In genomic region chr5:172455511-172456061, GRCh38 we compare ENCODE assay signal across 10 cellular contexts. TPM values are rescaled to one million over a fixed set of nuclear protein-coding genes. Genes with fewer than 3 reads are reported as not detected.
DNase-seq lines count a peak whose midpoint lies in the region; ATAC-seq, FAIRE-seq and TF ChIP-seq lines count a peak whose summit lies in the region.
"Had no signal": no experiment of that assay in that cellular context is flagged by ENCODE, and none has a peak within 500 bp of the region (broad histone marks: within the 10 kb centered on the region; RNA-seq: fewer than 3 reads in every experiment).

No MANE protein-coding gene starts in this region.

- H3K4me3 Mint-ChIP-seq in HFFc6 (peak overlapping the region; percentile 93; the same call in 1 of the 2 replicates), astrocyte (ENCODE audit: unreplicated experiment) (peak overlapping the region; percentile 90), immature natural killer cell (peak overlapping the region in 3 of 5 donors; percentile 83 to 91 (median 86))

- peak; percentile 58 for FAIRE-seq in astrocyte (lab: Jason Lieb, UNC)

- H3K9ac ChIP-seq in astrocyte (ENCODE audit: low read length) = no peak overlapping the region
- H3K9ac ChIP-seq: KMS-11 had no signal

- peaks cover 2% of the 10 kb centered on the region for H3K27me3 ChIP-seq in astrocyte (ENCODE audit: insufficient read depth, low read length)
- no peaks in the 10 kb centered on the region for H3K27me3 ChIP-seq in tibial artery

- H3K4me2 ChIP-seq in astrocyte (ENCODE audit: low read length) = peak overlapping the region; percentile 72

- H3K9me3 ChIP-seq in astrocyte (ENCODE audit: insufficient read depth, low read depth, low read length) (no peaks in the 10 kb centered on the region), tibial artery (no peaks in the 10 kb centered on the region)

- H3K4me3 ChIP-seq in astrocyte (ENCODE audit: insufficient read depth, low read depth, low read length) = no peak overlapping the region
- peak overlapping the region in 1 of 2 donors; percentile 97 for H3K4me3 ChIP-seq in tibial artery

- ATAC-seq in stimulated activated naive CD8-positive, alpha-beta T cell treated with anti-CD3 and anti-CD28 coated beads, Interleukin-15, Interleukin-2, amounts not matched to agents 100 U/mL and 50 U/mL, for 24 hours = no peak

- H3K4me1 Mint-ChIP-seq in HFFc6 (ENCODE audit: low read depth) (peaks cover 58% of the 10 kb centered on the region), astrocyte (ENCODE audit: low read depth, unreplicated experiment) (peaks cover 18% of the 10 kb centered on the region), immature natural killer cell (peaks cover 10 to 19% of the 10 kb centered on the region in 2 donors)

- TF ChIP-seq CTCF in HFFc6 (IDR thresholded peaks at IDR 0.05) (no peak), astrocyte (IDR thresholded peaks at IDR 0.05; ENCODE audit: insufficient read depth, low read depth, low read length) (no peak), tibial artery (IDR thresholded peaks at IDR 0.05) (no peak)

- no peak for DNase-seq in HFFc6
- peak; percentile 67 for DNase-seq in astrocyte (ENCODE audit: low read depth)
- DNase-seq in immature natural killer cell = no peak
- peak; percentile 65 to 83 for DNase-seq in tibial artery
- no peak for DNase-seq in SK-N-DZ (ENCODE audit: low spot score)
- DNase-seq in stimulated activated naive CD8-positive, alpha-beta T cell treated with anti-CD3 and anti-CD28 coated beads, Interleukin-15, Interleukin-2, amounts not matched to agents 100 U/mL and 50 U/mL, for 24 hours = no peak
- no peak for DNase-seq in putamen (ENCODE audit: low spot score)
- DNase-seq: activated CD4-positive, CD25-positive, alpha-beta regulatory T cell; stimulated activated CD4-positive, alpha-beta T cell treated with anti-CD3 and anti-CD28 coated beads, Interleukin-4, amount 100 ng/mL, for 4 hours had no signal

- H3K9me3 Mint-ChIP-seq in HFFc6 (no peaks in the 10 kb centered on the region), astrocyte (ENCODE audit: unreplicated experiment) (peaks cover 2% of the 10 kb centered on the region), immature natural killer cell (no peaks in the 10 kb centered on the region)

- H3K27me3 Mint-ChIP-seq in HFFc6 (ENCODE audit: insufficient read depth) (peaks cover 1% of the 10 kb centered on the region; the same call in 1 of the 2 replicates), astrocyte (ENCODE audit: low read depth, unreplicated experiment) (peaks cover 14% of the 10 kb centered on the region), immature natural killer cell (ENCODE audit: low read depth in 3 of 3) (peaks cover 7 to 19% (median 12%) of the 10 kb centered on the region in 3 donors)

- peak overlapping the region; percentile 61 for H2AFZ ChIP-seq in astrocyte (ENCODE audit: low read depth, low read length)

- peaks cover 28% of the 10 kb centered on the region for H3K79me2 ChIP-seq in astrocyte (ENCODE audit: insufficient read depth, low read length)

- intact Hi-C loops in tibial artery (cut with DNase I; ENCODE audit: low total_unique reads) = no loop called here

- H3K4me1 ChIP-seq in astrocyte (ENCODE audit: insufficient read depth, low read length) = peaks cover 40% of the 10 kb centered on the region
- H3K4me1 ChIP-seq in tibial artery = peaks cover 0 to 47% (median 35%) of the 10 kb centered on the region in 4 donors

- peaks cover 17% of the 10 kb centered on the region for H4K20me1 ChIP-seq in astrocyte (ENCODE audit: insufficient read depth, low read length)

- H3K27ac Mint-ChIP-seq in HFFc6 (peak overlapping the region; percentile 91; the same call in 1 of the 2 replicates), astrocyte (ENCODE audit: unreplicated experiment) (peak overlapping the region; percentile 72), immature natural killer cell (no peak overlapping the region)

- H3K36me3 ChIP-seq in astrocyte (ENCODE audit: insufficient read depth, low read length) (no peaks in the 10 kb centered on the region), tibial artery (no peaks in the 10 kb centered on the region)

- H3K36me3 Mint-ChIP-seq in HFFc6 (ENCODE audit: low read depth) (no peaks in the 10 kb centered on the region), astrocyte (ENCODE audit: low read depth, unreplicated experiment) (peaks cover 14% of the 10 kb centered on the region), immature natural killer cell (no peaks in the 10 kb centered on the region)

- H3K27ac ChIP-seq in astrocyte (ENCODE audit: low read depth, low read length) (peak overlapping the region; percentile 26), tibial artery (peak overlapping the region; percentile 65 to 90)
- H3K27ac ChIP-seq: KMS-11 had no signal

RNA-seq across cellular contexts. Expression of gene SH3PXD2B, which starts 1.3 kb away (rescaled TPM):
- total RNA-seq in HFFc6 (2021; fragmentation: NEBNext Ultra II Directional; extraction: Animal tissue kit (Norgen Biotek cat#: 25700)) = 10 to 100 TPM; 12.4 to 28.4 (median 24.3) TPM
- 66.0 and 70.4 TPM in 2 replicates for total RNA-seq in astrocyte
- polyA plus RNA-seq in immature natural killer cell = not detected
- 16.6 and 21.8 TPM in 2 replicates for polyA plus RNA-seq in SK-N-DZ (2014; cell fraction: cytosol; rRNA removed)
- 8.4 and 12.8 TPM in 2 replicates for polyA plus RNA-seq in SK-N-DZ (2014; cell fraction: nucleus; rRNA removed)

Comparison
In these comparisons a context has a peak if more than half of its experiments do, and no peak if none do; other contexts are left out.
1. DNase-seq: peak in astrocyte (single experiment) and tibial artery (2 of 2); none in HFFc6 (single experiment), immature natural killer cell (0 of 3), SK-N-DZ (single experiment), stimulated activated naive CD8-positive, alpha-beta T cell treated with anti-CD3 and anti-CD28 coated beads, Interleukin-15, Interleukin-2, amounts not matched to agents 100 U/mL and 50 U/mL, for 24 hours (single experiment) and putamen (single experiment).
2. H3K27ac Mint-ChIP-seq: peak in HFFc6 (single experiment) and astrocyte (single experiment); none in immature natural killer cell (0 of 6).
3. Peak in every context shown above with its lines, with median percentiles within 50 percentile points of each other: H3K4me3 Mint-ChIP-seq.